In the genomic region with DNA sequence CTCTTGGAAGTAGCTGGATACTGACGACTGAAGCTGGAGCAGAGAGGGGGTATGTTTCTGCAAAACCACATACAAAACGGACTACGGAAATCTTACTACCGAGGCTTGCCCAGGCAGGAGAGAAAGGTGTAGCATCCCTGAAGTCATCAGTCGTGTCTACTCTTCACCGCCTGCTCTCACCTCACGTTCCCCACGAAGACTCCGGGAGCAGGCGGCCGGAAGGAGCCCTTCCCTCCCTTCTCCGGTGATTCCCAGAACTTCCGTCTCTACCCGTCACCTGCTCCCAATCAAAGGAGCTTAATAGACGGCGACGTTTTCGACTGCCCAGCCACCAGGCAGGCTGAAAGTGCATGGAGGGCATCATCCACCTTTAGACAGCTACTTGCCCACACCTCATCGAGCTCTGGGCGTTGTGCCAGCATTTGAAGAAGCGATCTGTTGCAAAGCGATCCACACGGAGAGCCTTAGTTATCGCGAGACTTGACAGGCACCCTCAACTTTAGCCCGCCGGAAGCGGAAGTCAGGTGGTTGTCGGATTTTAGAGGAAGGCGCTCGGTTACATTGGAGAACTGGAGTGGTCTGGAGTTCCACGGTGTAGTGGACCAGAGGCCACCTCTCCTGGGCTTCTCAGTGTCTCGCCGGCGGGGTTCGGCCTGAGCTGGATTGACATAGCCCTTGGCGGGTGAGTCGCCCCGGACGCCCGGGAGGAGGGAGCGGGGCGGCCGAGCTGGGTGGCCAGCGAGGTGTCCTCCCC, we compare ENCODE assay signal across 8 cellular contexts. TPM values are rescaled to one million over a fixed set of nuclear protein-coding genes. Genes with fewer than 3 reads are reported as not detected.
DNase-seq lines count a peak whose midpoint lies in the region; ATAC-seq, FAIRE-seq and TF ChIP-seq lines count a peak whose summit lies in the region.

A gene (plus strand): TSS at position 523 of the 754 bp plus-strand sequence. CDS start 2,809 bp downstream, outside the sequence.

- TF ChIP-seq EP300 in upper lobe of left lung (IDR thresholded peaks at IDR 0.05), result peak in 1 of 4 donors; percentile 19

- peaks cover 0 to 35% (median 16%) of the 10 kb centered on the region in 9 donors for H3K36me3 ChIP-seq in heart right ventricle
- H3K36me3 ChIP-seq in upper lobe of left lung, result peaks cover 3 to 23% (median 10%) of the 10 kb centered on the region in 4 donors

- peak; percentile 79 for DNase-seq in GM12891 (ENCODE audit: insufficient read length, low spot score)
- peak; percentile 95 for DNase-seq in NCI-H1436 (lab: John Stamatoyannopoulos, UW)
- DNase-seq in T follicular helper cell (ENCODE audit: low read depth), result peak; percentile 93
- DNase-seq in amniotic epithelial cell (ENCODE audit: low read depth), result peak; percentile 94
- peak; percentile 85 to 95 for DNase-seq in heart right ventricle
- peak; percentile 88 to 99 (median 96) for DNase-seq in posterior cingulate gyrus
- DNase-seq in upper lobe of left lung, result peak; percentile 88 to 95

- TF ChIP-seq POLR2A in GM12891 (IDR thresholded peaks at IDR 0.05; ENCODE audit: low read depth, low read length) (peak; percentile 94), upper lobe of left lung (IDR thresholded peaks at IDR 0.05) (peak in 3 of 4 donors; percentile 29 to 75 (median 63))

- H3K4me1 ChIP-seq in heart right ventricle, result peaks cover 3 to 21% (median 15%) of the 10 kb centered on the region in 9 donors
- H3K4me1 ChIP-seq in upper lobe of left lung, result peaks cover 13 to 17% (median 16%) of the 10 kb centered on the region in 4 donors

- peak; percentile 97 for ATAC-seq in HG02798 (IDR thresholded peaks at IDR 0.05; ENCODE audit: poor library complexity, unreplicated experiment)
- peak; percentile 97 to 99 (median 98) for ATAC-seq in heart right ventricle
- ATAC-seq in upper lobe of left lung (ENCODE audit: low FRiP score in 2 of 2), result peak; percentile 93 to 99

- H3K27me3 ChIP-seq in heart right ventricle (no peaks in the 10 kb centered on the region), upper lobe of left lung (no peaks in the 10 kb centered on the region)

- H3K4me3 ChIP-seq in heart right ventricle, result peak within 1 kb of the TSS; percentile 65 to 95 (median 76)
- H3K4me3 ChIP-seq in upper lobe of left lung, result peak within 1 kb of the TSS; percentile 57 to 95 (median 83)

- H3K9me3 ChIP-seq in heart right ventricle, result no peaks in the 10 kb centered on the region
- no peaks in the 10 kb centered on the region for H3K9me3 ChIP-seq in upper lobe of left lung

- FAIRE-seq in GM12891 (lab: Jason Lieb, UNC), result peak; percentile 97

- intact Hi-C loops in heart right ventricle (cut with DNase I) (loop anchor here in 6 of 10 donors (1.0 to 10.0 kb wide), 6 partner anchors 25 to 1831 kb away; a partner anchor contains a TSS), posterior cingulate gyrus (cut with DNase I) (loop anchor here (5.0 kb wide), 1 partner anchor 34 kb away; a partner anchor contains a TSS)

- peak within 1 kb of the TSS; percentile 10 to 91 (median 75) for H3K27ac ChIP-seq in heart right ventricle
- peak within 1 kb of the TSS; percentile 57 to 87 (median 86) for H3K27ac ChIP-seq in upper lobe of left lung

- TF ChIP-seq CTCF in heart right ventricle (IDR thresholded peaks at IDR 0.05) (no peak), upper lobe of left lung (IDR thresholded peaks at IDR 0.05) (peak in 1 of 6 experiments; percentile 17)

- WGBS in heart right ventricle, 2 donors, result 2% methylated on average over 45 of the region's 45 CpGs
- 2 to 3% methylated on average over 21 to 38 of the region's 45 CpGs for WGBS in upper lobe of left lung, 2 donors

TF ChIP-seq in GM12891, 5 proteins besides CTCF, POLR2A, EP300 and RAD21:
- TF ChIP-seq POU2F2 (IDR thresholded peaks at IDR 0.05; ENCODE audit: low read depth, low read length), result peak; percentile 65; the same call in 1 of the 2 replicates
- peak; percentile 35 for TF ChIP-seq SPI1 (IDR thresholded peaks at IDR 0.05; ENCODE audit: low read depth, low read length)
- TF ChIP-seq POLR2AphosphoS5 (IDR thresholded peaks at IDR 0.05; ENCODE audit: low read depth, low read length), result peak; percentile 89
- TF ChIP-seq TAF1 (IDR thresholded peaks at IDR 0.05; ENCODE audit: low read depth, low read length), result peak; percentile 85
- peak; percentile 9 for TF ChIP-seq PAX5 (IDR thresholded peaks at IDR 0.05; ENCODE audit: insufficient read depth, low read length, severe bottlenecking)
TF ChIP-seq in GM12891: peak in this region for 5.

RNA-seq across cellular contexts. Expression of the gene that starts here (rescaled TPM):
- polyA plus RNA-seq in GM12891 (2012; ENCODE audit: low read depth, missing spikeins), result 30.3 TPM
- total RNA-seq in heart right ventricle (10 to 100 TPM; 12.4 to 17.8 (median 14.4) TPM), upper lobe of left lung (10 to 100 TPM in 4 of 6 donors, 1 to 10 TPM in 1, not detected in 1; 9.1 to 24.6 (median 17.6) TPM)
- 10 to 100 TPM; 11.8 to 20.4 TPM for polyA plus RNA-seq in heart right ventricle

Comparison
In these comparisons a context has a peak if more than half of its experiments do, and no peak if none do; other contexts are left out.
1. Peak in every context shown above with its lines: DNase-seq, ATAC-seq, H3K4me3 ChIP-seq and H3K27ac ChIP-seq.